ENCODE assay signal across 1 cellular context in the genomic region with DNA sequence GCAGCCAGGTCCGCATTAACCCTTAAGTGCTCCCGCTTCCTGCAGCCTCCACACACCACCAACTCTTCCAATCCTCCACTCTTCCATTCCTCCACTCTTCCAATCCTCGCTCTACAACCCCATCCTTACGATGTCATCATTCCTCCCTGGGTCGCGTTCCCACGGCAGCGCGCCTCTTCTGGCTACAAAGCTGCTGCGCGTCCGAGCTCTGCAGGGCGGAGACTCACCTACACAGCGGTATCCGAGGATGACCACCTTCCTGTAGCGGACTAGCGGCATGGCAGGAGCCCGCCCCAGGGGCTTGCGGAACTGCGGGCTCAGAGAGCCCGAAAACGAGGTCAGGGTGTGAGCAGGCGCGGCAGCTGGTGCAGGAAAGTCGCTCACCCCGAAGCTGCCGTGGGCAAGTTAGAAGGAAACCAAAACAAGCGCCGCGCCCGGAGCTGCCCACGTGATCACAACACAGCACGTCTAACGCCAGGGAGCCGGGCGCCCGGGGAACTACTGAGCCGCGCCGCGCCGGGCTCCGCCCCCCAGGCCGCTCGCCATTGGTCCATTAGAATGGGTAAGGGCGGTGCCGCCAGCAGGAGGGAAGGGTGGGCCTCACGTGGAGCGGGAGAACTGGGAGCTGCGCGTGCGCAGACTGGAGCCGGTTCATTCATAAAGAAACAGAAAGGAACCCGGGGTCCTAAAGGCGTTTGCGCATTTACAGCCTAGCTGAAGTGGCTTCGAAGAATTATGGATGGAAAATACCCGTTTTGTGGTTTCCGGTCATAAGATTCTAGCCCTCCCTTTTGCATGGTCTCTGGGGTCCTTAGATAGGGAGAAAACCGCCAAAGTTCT.
A peak's percentile ranks its signal among the peaks of the same experiment; 100 is the strongest.
TF ChIP-seq lines count a peak whose summit lies in the region.

A gene with protein sequence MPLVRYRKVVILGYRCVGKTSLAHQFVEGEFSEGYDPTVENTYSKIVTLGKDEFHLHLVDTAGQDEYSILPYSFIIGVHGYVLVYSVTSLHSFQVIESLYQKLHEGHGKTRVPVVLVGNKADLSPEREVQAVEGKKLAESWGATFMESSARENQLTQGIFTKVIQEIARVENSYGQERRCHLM (minus strand): TSS at position 473 of the 840 bp plus-strand sequence. CDS start 194 bp downstream, at position 279.

TF ChIP-seq in HepG2, 621 proteins besides CTCF, POLR2A, EP300 and RAD21 (continued from another document and continues in another):
- TF ChIP-seq, protein P1, sequence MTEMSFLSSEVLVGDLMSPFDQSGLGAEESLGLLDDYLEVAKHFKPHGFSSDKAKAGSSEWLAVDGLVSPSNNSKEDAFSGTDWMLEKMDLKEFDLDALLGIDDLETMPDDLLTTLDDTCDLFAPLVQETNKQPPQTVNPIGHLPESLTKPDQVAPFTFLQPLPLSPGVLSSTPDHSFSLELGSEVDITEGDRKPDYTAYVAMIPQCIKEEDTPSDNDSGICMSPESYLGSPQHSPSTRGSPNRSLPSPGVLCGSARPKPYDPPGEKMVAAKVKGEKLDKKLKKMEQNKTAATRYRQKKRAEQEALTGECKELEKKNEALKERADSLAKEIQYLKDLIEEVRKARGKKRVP (CRISPR knock-in tag; IDR thresholded peaks at IDR 0.05): peak in 1 of 2 experiments; percentile 89; a peak in 2 of 4 replicates
- TF ChIP-seq, protein P2, sequence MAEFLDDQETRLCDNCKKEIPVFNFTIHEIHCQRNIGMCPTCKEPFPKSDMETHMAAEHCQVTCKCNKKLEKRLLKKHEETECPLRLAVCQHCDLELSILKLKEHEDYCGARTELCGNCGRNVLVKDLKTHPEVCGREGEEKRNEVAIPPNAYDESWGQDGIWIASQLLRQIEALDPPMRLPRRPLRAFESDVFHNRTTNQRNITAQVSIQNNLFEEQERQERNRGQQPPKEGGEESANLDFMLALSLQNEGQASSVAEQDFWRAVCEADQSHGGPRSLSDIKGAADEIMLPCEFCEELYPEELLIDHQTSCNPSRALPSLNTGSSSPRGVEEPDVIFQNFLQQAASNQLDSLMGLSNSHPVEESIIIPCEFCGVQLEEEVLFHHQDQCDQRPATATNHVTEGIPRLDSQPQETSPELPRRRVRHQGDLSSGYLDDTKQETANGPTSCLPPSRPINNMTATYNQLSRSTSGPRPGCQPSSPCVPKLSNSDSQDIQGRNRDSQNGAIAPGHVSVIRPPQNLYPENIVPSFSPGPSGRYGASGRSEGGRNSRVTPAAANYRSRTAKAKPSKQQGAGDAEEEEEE (CRISPR knock-in tag; IDR thresholded peaks at IDR 0.05; ENCODE audit: borderline replicate concordance): peak; percentile 64; the same call in 1 of the 2 replicates
- 0 out of 2 replicates have a peak, but pooled peaks have one; percentile 68 for TF ChIP-seq ZNF547 (CRISPR knock-in tag; IDR thresholded peaks at IDR 0.05)
- TF ChIP-seq, protein P3, sequence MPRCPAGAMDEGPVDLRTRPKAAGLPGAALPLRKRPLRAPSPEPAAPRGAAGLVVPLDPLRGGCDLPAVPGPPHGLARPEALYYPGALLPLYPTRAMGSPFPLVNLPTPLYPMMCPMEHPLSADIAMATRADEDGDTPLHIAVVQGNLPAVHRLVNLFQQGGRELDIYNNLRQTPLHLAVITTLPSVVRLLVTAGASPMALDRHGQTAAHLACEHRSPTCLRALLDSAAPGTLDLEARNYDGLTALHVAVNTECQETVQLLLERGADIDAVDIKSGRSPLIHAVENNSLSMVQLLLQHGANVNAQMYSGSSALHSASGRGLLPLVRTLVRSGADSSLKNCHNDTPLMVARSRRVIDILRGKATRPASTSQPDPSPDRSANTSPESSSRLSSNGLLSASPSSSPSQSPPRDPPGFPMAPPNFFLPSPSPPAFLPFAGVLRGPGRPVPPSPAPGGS (CRISPR knock-in tag; IDR thresholded peaks at IDR 0.05): peak; percentile 80; the same call in 1 of the 2 replicates
- TF ChIP-seq, protein P4, sequence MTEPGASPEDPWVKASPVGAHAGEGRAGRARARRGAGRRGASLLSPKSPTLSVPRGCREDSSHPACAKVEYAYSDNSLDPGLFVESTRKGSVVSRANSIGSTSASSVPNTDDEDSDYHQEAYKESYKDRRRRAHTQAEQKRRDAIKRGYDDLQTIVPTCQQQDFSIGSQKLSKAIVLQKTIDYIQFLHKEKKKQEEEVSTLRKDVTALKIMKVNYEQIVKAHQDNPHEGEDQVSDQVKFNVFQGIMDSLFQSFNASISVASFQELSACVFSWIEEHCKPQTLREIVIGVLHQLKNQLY (CRISPR knock-in tag; IDR thresholded peaks at IDR 0.05): peak; percentile 62; the same call in 1 of the 2 replicates
- TF ChIP-seq NR2F6 (IDR thresholded peaks at IDR 0.05): no peak
- TF ChIP-seq NR2F6 (CRISPR knock-in tag; IDR thresholded peaks at IDR 0.05): no peak
- peak; percentile 41; the same call in 1 of the 2 replicates for TF ChIP-seq ZIK1 (CRISPR knock-in tag; IDR thresholded peaks at IDR 0.05; ENCODE audit: borderline replicate concordance, low read depth)
- TF ChIP-seq SAP130 (CRISPR knock-in tag; IDR thresholded peaks at IDR 0.05; ENCODE audit: low read depth): peak; percentile 98
- TF ChIP-seq, protein P5, sequence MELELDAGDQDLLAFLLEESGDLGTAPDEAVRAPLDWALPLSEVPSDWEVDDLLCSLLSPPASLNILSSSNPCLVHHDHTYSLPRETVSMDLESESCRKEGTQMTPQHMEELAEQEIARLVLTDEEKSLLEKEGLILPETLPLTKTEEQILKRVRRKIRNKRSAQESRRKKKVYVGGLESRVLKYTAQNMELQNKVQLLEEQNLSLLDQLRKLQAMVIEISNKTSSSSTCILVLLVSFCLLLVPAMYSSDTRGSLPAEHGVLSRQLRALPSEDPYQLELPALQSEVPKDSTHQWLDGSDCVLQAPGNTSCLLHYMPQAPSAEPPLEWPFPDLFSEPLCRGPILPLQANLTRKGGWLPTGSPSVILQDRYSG (CRISPR knock-in tag; IDR thresholded peaks at IDR 0.05): peak; percentile 34; the same call in 1 of the 2 replicates
- 0 out of 2 replicates have a peak, but pooled peaks have one; percentile 39 for TF ChIP-seq BRCA1 (CRISPR knock-in tag; IDR thresholded peaks at IDR 0.05)
- TF ChIP-seq, protein P6, sequence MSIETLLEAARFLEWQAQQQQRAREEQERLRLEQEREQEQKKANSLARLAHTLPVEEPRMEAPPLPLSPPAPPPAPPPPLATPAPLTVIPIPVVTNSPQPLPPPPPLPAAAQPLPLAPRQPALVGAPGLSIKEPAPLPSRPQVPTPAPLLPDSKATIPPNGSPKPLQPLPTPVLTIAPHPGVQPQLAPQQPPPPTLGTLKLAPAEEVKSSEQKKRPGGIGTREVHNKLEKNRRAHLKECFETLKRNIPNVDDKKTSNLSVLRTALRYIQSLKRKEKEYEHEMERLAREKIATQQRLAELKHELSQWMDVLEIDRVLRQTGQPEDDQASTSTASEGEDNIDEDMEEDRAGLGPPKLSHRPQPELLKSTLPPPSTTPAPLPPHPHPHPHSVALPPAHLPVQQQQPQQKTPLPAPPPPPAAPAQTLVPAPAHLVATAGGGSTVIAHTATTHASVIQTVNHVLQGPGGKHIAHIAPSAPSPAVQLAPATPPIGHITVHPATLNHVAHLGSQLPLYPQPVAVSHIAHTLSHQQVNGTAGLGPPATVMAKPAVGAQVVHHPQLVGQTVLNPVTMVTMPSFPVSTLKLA (IDR thresholded peaks at IDR 0.05): peak; percentile 82
- TF ChIP-seq, protein P7, sequence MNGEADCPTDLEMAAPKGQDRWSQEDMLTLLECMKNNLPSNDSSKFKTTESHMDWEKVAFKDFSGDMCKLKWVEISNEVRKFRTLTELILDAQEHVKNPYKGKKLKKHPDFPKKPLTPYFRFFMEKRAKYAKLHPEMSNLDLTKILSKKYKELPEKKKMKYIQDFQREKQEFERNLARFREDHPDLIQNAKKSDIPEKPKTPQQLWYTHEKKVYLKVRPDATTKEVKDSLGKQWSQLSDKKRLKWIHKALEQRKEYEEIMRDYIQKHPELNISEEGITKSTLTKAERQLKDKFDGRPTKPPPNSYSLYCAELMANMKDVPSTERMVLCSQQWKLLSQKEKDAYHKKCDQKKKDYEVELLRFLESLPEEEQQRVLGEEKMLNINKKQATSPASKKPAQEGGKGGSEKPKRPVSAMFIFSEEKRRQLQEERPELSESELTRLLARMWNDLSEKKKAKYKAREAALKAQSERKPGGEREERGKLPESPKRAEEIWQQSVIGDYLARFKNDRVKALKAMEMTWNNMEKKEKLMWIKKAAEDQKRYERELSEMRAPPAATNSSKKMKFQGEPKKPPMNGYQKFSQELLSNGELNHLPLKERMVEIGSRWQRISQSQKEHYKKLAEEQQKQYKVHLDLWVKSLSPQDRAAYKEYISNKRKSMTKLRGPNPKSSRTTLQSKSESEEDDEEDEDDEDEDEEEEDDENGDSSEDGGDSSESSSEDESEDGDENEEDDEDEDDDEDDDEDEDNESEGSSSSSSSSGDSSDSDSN (CRISPR knock-in tag; IDR thresholded peaks at IDR 0.05): peak; percentile 67
- TF ChIP-seq, protein P8, sequence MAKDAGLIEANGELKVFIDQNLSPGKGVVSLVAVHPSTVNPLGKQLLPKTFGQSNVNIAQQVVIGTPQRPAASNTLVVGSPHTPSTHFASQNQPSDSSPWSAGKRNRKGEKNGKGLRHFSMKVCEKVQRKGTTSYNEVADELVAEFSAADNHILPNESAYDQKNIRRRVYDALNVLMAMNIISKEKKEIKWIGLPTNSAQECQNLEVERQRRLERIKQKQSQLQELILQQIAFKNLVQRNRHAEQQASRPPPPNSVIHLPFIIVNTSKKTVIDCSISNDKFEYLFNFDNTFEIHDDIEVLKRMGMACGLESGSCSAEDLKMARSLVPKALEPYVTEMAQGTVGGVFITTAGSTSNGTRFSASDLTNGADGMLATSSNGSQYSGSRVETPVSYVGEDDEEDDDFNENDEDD (CRISPR knock-in tag; IDR thresholded peaks at IDR 0.05; ENCODE audit: borderline replicate concordance): peak; percentile 85; the same call in 1 of the 2 replicates
- no peak for TF ChIP-seq ZNF703 (CRISPR knock-in tag; IDR thresholded peaks at IDR 0.05; ENCODE audit: borderline replicate concordance)
- peak; percentile 54; the same call in 1 of the 2 replicates for TF ChIP-seq MED1 (CRISPR knock-in tag; IDR thresholded peaks at IDR 0.05)
- TF ChIP-seq CBFB (CRISPR knock-in tag; IDR thresholded peaks at IDR 0.05): no peak
- TF ChIP-seq HIVEP1 (CRISPR knock-in tag; IDR thresholded peaks at IDR 0.05): peak; percentile 28; the same call in 1 of the 2 replicates
- no peak for TF ChIP-seq MAFG (CRISPR knock-in tag; IDR thresholded peaks at IDR 0.05)
- no peak for TF ChIP-seq MAFF (IDR thresholded peaks at IDR 0.05; ENCODE audit: low read depth, low read length)
- TF ChIP-seq, protein P9, sequence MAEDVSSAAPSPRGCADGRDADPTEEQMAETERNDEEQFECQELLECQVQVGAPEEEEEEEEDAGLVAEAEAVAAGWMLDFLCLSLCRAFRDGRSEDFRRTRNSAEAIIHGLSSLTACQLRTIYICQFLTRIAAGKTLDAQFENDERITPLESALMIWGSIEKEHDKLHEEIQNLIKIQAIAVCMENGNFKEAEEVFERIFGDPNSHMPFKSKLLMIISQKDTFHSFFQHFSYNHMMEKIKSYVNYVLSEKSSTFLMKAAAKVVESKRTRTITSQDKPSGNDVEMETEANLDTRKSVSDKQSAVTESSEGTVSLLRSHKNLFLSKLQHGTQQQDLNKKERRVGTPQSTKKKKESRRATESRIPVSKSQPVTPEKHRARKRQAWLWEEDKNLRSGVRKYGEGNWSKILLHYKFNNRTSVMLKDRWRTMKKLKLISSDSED (CRISPR knock-in tag; IDR thresholded peaks at IDR 0.05): no peak
- TF ChIP-seq DR1 (CRISPR knock-in tag; IDR thresholded peaks at IDR 0.05): 0 out of 2 replicates have a peak, but pooled peaks have one; percentile 31
- peak; percentile 92 for TF ChIP-seq ZNF44 (CRISPR knock-in tag; IDR thresholded peaks at IDR 0.05)
- 0 out of 2 replicates have a peak, but pooled peaks have one; percentile 22 for TF ChIP-seq ZNF225 (CRISPR knock-in tag; IDR thresholded peaks at IDR 0.05)
- no peak for TF ChIP-seq ZNF230 (CRISPR knock-in tag; IDR thresholded peaks at IDR 0.05)
- TF ChIP-seq SMARCE1 (IDR thresholded peaks at IDR 0.05; ENCODE audit: borderline replicate concordance): no peak
- peak; percentile 75; the same call in 1 of the 2 replicates for TF ChIP-seq MYC (CRISPR knock-in tag; IDR thresholded peaks at IDR 0.05; ENCODE audit: borderline replicate concordance)
- TF ChIP-seq RXRA (CRISPR knock-in tag; IDR thresholded peaks at IDR 0.05): peak; percentile 27; the same call in 1 of the 2 replicates
- no peak; the same call in 1 of the 2 replicates for TF ChIP-seq SP5 (CRISPR knock-in tag; IDR thresholded peaks at IDR 0.05; ENCODE audit: borderline replicate concordance, low read depth)
- TF ChIP-seq ZNF224 (CRISPR knock-in tag; IDR thresholded peaks at IDR 0.05): peak; percentile 77; the same call in 1 of the 2 replicates
- TF ChIP-seq ELF3 (CRISPR knock-in tag; IDR thresholded peaks at IDR 0.05): peak; percentile 51; the same call in 1 of the 2 replicates
- TF ChIP-seq, protein P10, sequence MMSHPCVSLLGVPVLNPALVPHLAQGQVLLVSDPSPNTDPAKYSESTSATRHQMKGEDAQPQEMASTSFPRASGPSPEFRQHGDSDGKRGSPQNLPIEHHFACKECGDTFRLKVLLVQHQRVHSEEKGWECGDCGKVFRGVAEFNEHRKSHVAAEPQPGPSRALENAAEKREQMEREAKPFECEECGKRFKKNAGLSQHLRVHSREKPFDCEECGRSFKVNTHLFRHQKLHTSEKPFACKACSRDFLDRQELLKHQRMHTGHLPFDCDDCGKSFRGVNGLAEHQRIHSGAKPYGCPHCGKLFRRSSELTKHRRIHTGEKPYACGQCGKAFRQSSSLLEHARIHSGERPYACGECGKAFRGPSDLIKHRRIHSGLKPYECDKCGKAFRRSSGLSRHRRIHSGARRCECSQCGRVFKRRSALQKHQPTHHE (CRISPR knock-in tag; IDR thresholded peaks at IDR 0.05; ENCODE audit: borderline replicate concordance): 0 out of 2 replicates have a peak, but pooled peaks have one; percentile 31
- peak; percentile 94 for TF ChIP-seq FOXK1 (CRISPR knock-in tag; IDR thresholded peaks at IDR 0.05; ENCODE audit: borderline replicate concordance, low read depth)
- peak; percentile 84 for TF ChIP-seq ZNF652 (CRISPR knock-in tag; IDR thresholded peaks at IDR 0.05; ENCODE audit: borderline replicate concordance, low read depth)
- peak; percentile 77 for TF ChIP-seq GATAD1 (CRISPR knock-in tag; IDR thresholded peaks at IDR 0.05)
- TF ChIP-seq, protein P11, sequence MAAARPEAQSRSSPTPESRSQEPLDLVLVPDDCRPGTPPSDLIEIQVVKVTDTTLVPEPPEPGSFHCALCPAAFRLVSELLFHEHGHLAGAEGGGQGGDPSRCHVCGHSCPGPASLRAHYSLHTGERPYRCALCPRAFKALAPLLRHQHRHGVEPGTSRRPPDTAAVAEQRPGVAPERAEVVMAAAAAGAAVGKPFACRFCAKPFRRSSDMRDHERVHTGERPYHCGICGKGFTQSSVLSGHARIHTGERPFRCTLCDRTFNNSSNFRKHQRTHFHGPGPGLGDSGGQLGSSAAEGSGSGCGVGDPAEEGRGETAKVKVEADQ (CRISPR knock-in tag; IDR thresholded peaks at IDR 0.05; ENCODE audit: borderline replicate concordance): no peak
- TF ChIP-seq XRCC5 (optimal IDR thresholded peaks at IDR 0.05; ENCODE audit: low read length): peak; percentile 73
- TF ChIP-seq, protein P12, sequence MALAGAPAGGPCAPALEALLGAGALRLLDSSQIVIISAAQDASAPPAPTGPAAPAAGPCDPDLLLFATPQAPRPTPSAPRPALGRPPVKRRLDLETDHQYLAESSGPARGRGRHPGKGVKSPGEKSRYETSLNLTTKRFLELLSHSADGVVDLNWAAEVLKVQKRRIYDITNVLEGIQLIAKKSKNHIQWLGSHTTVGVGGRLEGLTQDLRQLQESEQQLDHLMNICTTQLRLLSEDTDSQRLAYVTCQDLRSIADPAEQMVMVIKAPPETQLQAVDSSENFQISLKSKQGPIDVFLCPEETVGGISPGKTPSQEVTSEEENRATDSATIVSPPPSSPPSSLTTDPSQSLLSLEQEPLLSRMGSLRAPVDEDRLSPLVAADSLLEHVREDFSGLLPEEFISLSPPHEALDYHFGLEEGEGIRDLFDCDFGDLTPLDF (CRISPR knock-in tag; IDR thresholded peaks at IDR 0.05): no peak; the same call in 1 of the 2 replicates
- peak; percentile 21; the same call in 1 of the 2 replicates for TF ChIP-seq POGZ (CRISPR knock-in tag; IDR thresholded peaks at IDR 0.05)
- peak; percentile 87; the same call in 1 of the 3 replicates for TF ChIP-seq MXI1 (IDR thresholded peaks at IDR 0.05; ENCODE audit: borderline replicate concordance, low read depth, low read length)
